ENCODE assay signal across 27 cellular contexts in genomic region chr1:204249736-204250427, GRCh38. TPM values are rescaled to one million over a fixed set of nuclear protein-coding genes. Genes with fewer than 3 reads are reported as not detected.
"Had no signal": no experiment of that assay in that cellular context is flagged by ENCODE, and none has a peak within 500 bp of the region (broad histone marks: within the 10 kb centered on the region; RNA-seq: fewer than 3 reads in every experiment).

No MANE protein-coding gene starts in this region.

- H3K36me3 ChIP-seq: lower lobe of right lung, ovary, WERI-Rb-1 had no signal

- H3K4me3 Mint-ChIP-seq: activated CD4-positive, alpha-beta T cell treated with anti-CD3 and anti-CD28 coated beads, Interleukin-2, amount 10 ng/mL, durations not matched to agents 7 days and 5 days; activated CD8-positive, alpha-beta T cell treated with anti-CD3 and anti-CD28 coated beads, Interleukin-2, amount 10 ng/mL, durations not matched to agents 7 days and 5 days; activated naive CD4-positive, alpha-beta T cell treated with anti-CD3 and anti-CD28 coated beads for 36 hours; activated naive CD8-positive, alpha-beta T cell treated with anti-CD3 and anti-CD28 coated beads, Interleukin-2, amount 10 ng/mL, durations not matched to agents 7 days and 5 days; naive thymus-derived CD4-positive, alpha-beta T cell had no signal

- H3K27me3 Mint-ChIP-seq: activated CD4-positive, alpha-beta T cell treated with anti-CD3 and anti-CD28 coated beads, Interleukin-2, amount 10 ng/mL, durations not matched to agents 7 days and 5 days; activated naive CD8-positive, alpha-beta T cell treated with anti-CD3 and anti-CD28 coated beads, Interleukin-2, amount 10 ng/mL, durations not matched to agents 7 days and 5 days had no signal

- H3K27me3 ChIP-seq: heart right ventricle, ovary, right atrium auricular region had no signal

- H3K36me3 Mint-ChIP-seq: activated naive CD8-positive, alpha-beta T cell treated with anti-CD3 and anti-CD28 coated beads, Interleukin-2, amount 10 ng/mL, durations not matched to agents 7 days and 5 days; naive thymus-derived CD4-positive, alpha-beta T cell had no signal

- H3K9me3 ChIP-seq: heart right ventricle, lower lobe of right lung, ovary, psoas muscle, right atrium auricular region had no signal

- H3K27ac Mint-ChIP-seq: activated CD4-positive, alpha-beta T cell treated with anti-CD3 and anti-CD28 coated beads, Interleukin-2, amount 10 ng/mL, durations not matched to agents 7 days and 5 days; activated CD8-positive, alpha-beta T cell treated with anti-CD3 and anti-CD28 coated beads, Interleukin-2, amount 10 ng/mL, durations not matched to agents 7 days and 5 days; activated naive CD4-positive, alpha-beta T cell treated with anti-CD3 and anti-CD28 coated beads for 36 hours; activated naive CD8-positive, alpha-beta T cell treated with anti-CD3 and anti-CD28 coated beads, Interleukin-2, amount 10 ng/mL, durations not matched to agents 7 days and 5 days; activated T-helper 2 cell treated with anti-CD3 and anti-CD28 coated beads, Interferon-gamma antibody, Interleukin-2, Interleukin-4, amounts not matched to agents 10 μg/mL and 5 μg/mL and 100 μg/mL, durations not matched to agents 14 hours and 24 hours and 36 hours had no signal

- ATAC-seq: activated CD8-positive, alpha-beta T cell treated with anti-CD3 and anti-CD28 coated beads, Interleukin-2, amount 10 ng/mL, durations not matched to agents 7 days and 5 days; lower lobe of right lung; naive thymus-derived CD4-positive, alpha-beta T cell had no signal

- H3K4me1 Mint-ChIP-seq: activated CD4-positive, alpha-beta T cell treated with anti-CD3 and anti-CD28 coated beads, Interleukin-2, amount 10 ng/mL, durations not matched to agents 7 days and 5 days; activated naive CD8-positive, alpha-beta T cell treated with anti-CD3 and anti-CD28 coated beads, Interleukin-2, amount 10 ng/mL, durations not matched to agents 7 days and 5 days had no signal

- H3K4me1 ChIP-seq: psoas muscle had no signal

- H3K9me3 Mint-ChIP-seq: activated CD4-positive, alpha-beta T cell treated with anti-CD3 and anti-CD28 coated beads, Interleukin-2, amount 10 ng/mL, durations not matched to agents 7 days and 5 days; activated naive CD4-positive, alpha-beta T cell treated with anti-CD3 and anti-CD28 coated beads for 36 hours; activated naive CD8-positive, alpha-beta T cell treated with anti-CD3 and anti-CD28 coated beads, Interleukin-2, amount 10 ng/mL, durations not matched to agents 7 days and 5 days; activated T-helper 2 cell treated with anti-CD3 and anti-CD28 coated beads, Interferon-gamma antibody, Interleukin-2, Interleukin-4, amounts not matched to agents 10 μg/mL and 5 μg/mL and 100 μg/mL, durations not matched to agents 14 hours and 24 hours and 36 hours; naive thymus-derived CD4-positive, alpha-beta T cell had no signal

- H3K4me3 ChIP-seq: heart right ventricle, lower lobe of right lung, ovary, psoas muscle, right atrium auricular region had no signal

- H3K27ac ChIP-seq: lower lobe of right lung, ovary, psoas muscle, right atrium auricular region, WERI-Rb-1 had no signal

- DNase-seq: activated CD4-positive, alpha-beta T cell treated with anti-CD3 and anti-CD28 coated beads, Interleukin-2, amount 10 ng/mL, durations not matched to agents 7 days and 5 days; activated CD4-positive, CD25-positive, alpha-beta regulatory T cell treated with anti-CD3 and anti-CD28 coated beads, Interleukin-2, amount 50 U/mL, for 72 hours; activated CD8-positive, alpha-beta T cell treated with anti-CD3 and anti-CD28 coated beads, Interleukin-2, amount 10 ng/mL, durations not matched to agents 7 days and 5 days; activated naive CD4-positive, alpha-beta T cell treated with anti-CD3 and anti-CD28 coated beads for 36 hours; activated naive CD8-positive, alpha-beta T cell treated with anti-CD3 and anti-CD28 coated beads, Interleukin-2, amount 10 ng/mL, durations not matched to agents 7 days and 5 days; amniotic stem cell; cerebellar nuclear complex; cortex of kidney; erythroblast; foreskin fibroblast; heart right ventricle; kidney; lower lobe of right lung; naive thymus-derived CD4-positive, alpha-beta T cell; ovary; stimulated activated CD4-positive, alpha-beta T cell treated with anti-CD3 and anti-CD28 coated beads, Interleukin-4, amount 100 ng/mL, for 24 hours; stimulated activated naive CD4-positive, alpha-beta T cell treated with Interleukin-2 at 50 U/mL for 16 hours; T-helper 1 cell had no signal

RNA-seq across cellular contexts. Expression of gene GOLT1A, which starts 36.1 kb away (rescaled TPM):
- total RNA-seq: activated CD4-positive, alpha-beta T cell treated with anti-CD3 and anti-CD28 coated beads, Interleukin-2, amount 10 ng/mL, durations not matched to agents 7 days and 5 days; activated CD8-positive, alpha-beta T cell treated with anti-CD3 and anti-CD28 coated beads, Interleukin-2, amount 10 ng/mL, durations not matched to agents 7 days and 5 days; activated naive CD4-positive, alpha-beta T cell treated with anti-CD3 and anti-CD28 coated beads for 36 hours; activated naive CD8-positive, alpha-beta T cell treated with anti-CD3 and anti-CD28 coated beads, Interleukin-2, amount 10 ng/mL, durations not matched to agents 7 days and 5 days; heart right ventricle; mesenteric fat pad; naive thymus-derived CD4-positive, alpha-beta T cell; psoas muscle; right atrium auricular region had no signal
- polyA plus RNA-seq: fibroblast of lung, ovary had no signal

RNA-seq across cellular contexts. Expression of gene KISS1, which starts 53.6 kb away (rescaled TPM):
- total RNA-seq: activated CD4-positive, alpha-beta T cell treated with anti-CD3 and anti-CD28 coated beads, Interleukin-2, amount 10 ng/mL, durations not matched to agents 7 days and 5 days; activated CD8-positive, alpha-beta T cell treated with anti-CD3 and anti-CD28 coated beads, Interleukin-2, amount 10 ng/mL, durations not matched to agents 7 days and 5 days; activated naive CD4-positive, alpha-beta T cell treated with anti-CD3 and anti-CD28 coated beads for 36 hours; activated naive CD8-positive, alpha-beta T cell treated with anti-CD3 and anti-CD28 coated beads, Interleukin-2, amount 10 ng/mL, durations not matched to agents 7 days and 5 days; activated T-helper 2 cell treated with anti-CD3 and anti-CD28 coated beads, Interferon-gamma antibody, Interleukin-2, Interleukin-4, amounts not matched to agents 10 μg/mL and 5 μg/mL and 100 μg/mL, durations not matched to agents 14 hours and 24 hours and 36 hours; bronchial epithelial cell; heart right ventricle; lower lobe of right lung; mesenteric fat pad; mucosa of gallbladder; psoas muscle; right atrium auricular region; urinary bladder had no signal
- polyA plus RNA-seq: heart right ventricle; naive thymus-derived CD4-positive, alpha-beta T cell; ovary had no signal
